16 cellular contexts compared by ENCODE assay signal in the genomic region with DNA sequence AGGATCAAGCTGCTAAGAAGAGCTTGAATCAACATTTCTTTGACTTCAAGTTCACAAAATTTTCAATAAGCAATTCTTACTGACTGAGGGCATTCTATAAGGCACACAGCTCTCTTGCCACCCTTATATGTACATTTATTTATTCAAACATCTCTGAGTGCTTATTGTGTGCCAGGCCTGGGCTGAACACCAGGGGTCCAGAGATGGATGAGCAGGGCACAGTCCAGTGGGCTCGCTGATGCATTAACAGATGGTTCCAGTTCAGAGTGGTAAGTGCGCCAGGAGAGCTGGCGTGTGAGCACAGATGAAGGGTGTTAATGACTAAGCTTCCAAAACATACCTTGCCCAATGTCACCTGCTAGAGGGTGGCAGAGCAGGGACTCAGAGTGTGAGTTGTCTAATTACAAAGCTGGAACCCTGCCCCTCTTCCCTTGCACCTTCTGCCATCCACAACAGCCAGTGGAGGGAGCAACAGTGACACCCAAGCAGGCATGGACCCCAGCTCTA. TPM values are rescaled to one million over a fixed set of nuclear protein-coding genes. Genes with fewer than 3 reads are reported as not detected.
DNase-seq lines count a peak whose midpoint lies in the region; ATAC-seq and TF ChIP-seq lines count a peak whose summit lies in the region.
"Had no signal": no experiment of that assay in that cellular context is flagged by ENCODE, and none has a peak within 500 bp of the region (broad histone marks: within the 10 kb centered on the region; RNA-seq: fewer than 3 reads in every experiment).

No MANE protein-coding gene starts in this region.

- no peak for ATAC-seq in HG03439 (IDR thresholded peaks at IDR 0.05; ENCODE audit: unreplicated experiment)
- ATAC-seq: CD8-positive, alpha-beta T cell; Right ventricle myocardium inferior had no signal

- peak; percentile 23; the same call in 1 of the 2 replicates for TF ChIP-seq CTCF in BE2C (IDR thresholded peaks at IDR 0.05; ENCODE audit: low read depth, low read length)
- peak; percentile 21 for TF ChIP-seq CTCF in chondrocyte (IDR thresholded peaks at IDR 0.05)

- in situ Hi-C loops in G401 (cut with HindIII; ENCODE audit: low sequenced_read_pairs) = no loop called here

- intact Hi-C loops in activated CD4-positive, alpha-beta memory T cell treated with anti-CD3 and anti-CD28 coated beads for 36 hours (cut with micrococcal nuclease) = no loop called here

- H3K27ac Mint-ChIP-seq in chondrocyte (ENCODE audit: unreplicated experiment) = no peak overlapping the region
- no peak overlapping the region for H3K27ac Mint-ChIP-seq in activated CD4-positive, alpha-beta memory T cell treated with anti-CD3 and anti-CD28 coated beads for 36 hours
- H3K27ac Mint-ChIP-seq: CD8-positive, alpha-beta T cell had no signal

- H3K9me3 Mint-ChIP-seq in chondrocyte (ENCODE audit: low read depth) = peaks cover 4% of the 10 kb centered on the region
- H3K9me3 Mint-ChIP-seq in activated CD4-positive, alpha-beta memory T cell treated with anti-CD3 and anti-CD28 coated beads for 36 hours = no peaks in the 10 kb centered on the region
- H3K9me3 Mint-ChIP-seq: CD8-positive, alpha-beta T cell had no signal

- H3K27me3 Mint-ChIP-seq in chondrocyte (ENCODE audit: low read depth) = no peaks in the 10 kb centered on the region
- no peaks in the 10 kb centered on the region for H3K27me3 Mint-ChIP-seq in activated CD4-positive, alpha-beta memory T cell treated with anti-CD3 and anti-CD28 coated beads for 36 hours

- CTCF ChIA-PET in activated CD4-positive, alpha-beta memory T cell treated with anti-CD3 and anti-CD28 coated beads for 36 hours (lab: Charles Lee) = interaction anchor here (1.5 to 2.3 kb wide), 2 partner anchors 12 to 34 kb away, joined by 3 to 13 read pairs; no protein-coding TSS in a partner anchor

- no peaks in the 10 kb centered on the region for H3K27me3 ChIP-seq in BE2C

- DNase-seq in BE2C (no peak), G401 (ENCODE audit: low spot score) (peak; percentile 91), NCI-H524 treated with DMSO at 0.1 percent for 48 hours (lab: John Stamatoyannopoulos, UW) (peak; percentile 93), chondrocyte (ENCODE audit: low spot score) (no peak), DMS153 (lab: John Stamatoyannopoulos, UW) (no peak), HCEC 1CT (no peak)
- DNase-seq in activated CD4-positive, alpha-beta memory T cell treated with anti-CD3 and anti-CD28 coated beads for 36 hours = no peak
- DNase-seq: CD8-positive, alpha-beta T cell; EL; KG1; NCI-H1092 treated with DMSO at 0.1 percent for 48 hours; NCI-H1694; NCI-H510A treated with DMSO at 0.1 percent for 48 hours had no signal

- H3K4me3 ChIP-seq in BE2C (ENCODE audit: low read depth, low read length) = no peak overlapping the region
- H3K4me3 ChIP-seq: SK-N-MC had no signal

- no peaks in the 10 kb centered on the region for H3K4me1 Mint-ChIP-seq in chondrocyte (ENCODE audit: low read depth)
- H3K4me1 Mint-ChIP-seq in activated CD4-positive, alpha-beta memory T cell treated with anti-CD3 and anti-CD28 coated beads for 36 hours (ENCODE audit: low read depth) = no peaks in the 10 kb centered on the region

- no peaks in the 10 kb centered on the region for H3K36me3 ChIP-seq in BE2C

- no peak overlapping the region for H3K4me3 Mint-ChIP-seq in chondrocyte (ENCODE audit: unreplicated experiment)
- no peak overlapping the region for H3K4me3 Mint-ChIP-seq in activated CD4-positive, alpha-beta memory T cell treated with anti-CD3 and anti-CD28 coated beads for 36 hours
- H3K4me3 Mint-ChIP-seq: CD8-positive, alpha-beta T cell had no signal

- H3K9me3 ChIP-seq in BE2C = no peaks in the 10 kb centered on the region

- POLR2A ChIA-PET in activated CD4-positive, alpha-beta memory T cell treated with anti-CD3 and anti-CD28 coated beads for 36 hours (lab: Charles Lee) = interaction anchor here (1.5 kb wide), 1 partner anchor 9 kb away, joined by 4 read pairs; no protein-coding TSS in a partner anchor

- H3K4me1 ChIP-seq in BE2C = no peaks in the 10 kb centered on the region

- H3K36me3 Mint-ChIP-seq in chondrocyte (ENCODE audit: low read depth) = no peaks in the 10 kb centered on the region
- H3K36me3 Mint-ChIP-seq in activated CD4-positive, alpha-beta memory T cell treated with anti-CD3 and anti-CD28 coated beads for 36 hours = no peaks in the 10 kb centered on the region
- H3K36me3 Mint-ChIP-seq: CD8-positive, alpha-beta T cell had no signal

RNA-seq across cellular contexts. Expression of a gene that starts 24.6 kb away (rescaled TPM):
- 77.9 TPM for polyA plus RNA-seq in BE2C (2012; ENCODE audit: insufficient read depth, insufficient read length, low read depth)
- total RNA-seq in G401 (2014; rRNA removed; shearing (Covaris generic)) = 24.3 and 34.5 TPM in 2 replicates
- 32.2 to 34.3 TPM (median 33.9 TPM) in 3 replicates for total RNA-seq in chondrocyte
- total RNA-seq in activated CD4-positive, alpha-beta memory T cell treated with anti-CD3 and anti-CD28 coated beads for 36 hours = 10 to 100 TPM; 18.6 to 20.8 TPM

RNA-seq across cellular contexts. Expression of a gene that starts 24.9 kb away (rescaled TPM):
- 283 TPM for polyA plus RNA-seq in BE2C (2012; ENCODE audit: insufficient read depth, insufficient read length, low read depth)
- total RNA-seq in G401 (2014; rRNA removed; shearing (Covaris generic)) = 84.4 and 164 TPM in 2 replicates
- 167 to 218 TPM (median 181 TPM) in 3 replicates for total RNA-seq in chondrocyte
- total RNA-seq in activated CD4-positive, alpha-beta memory T cell treated with anti-CD3 and anti-CD28 coated beads for 36 hours = 100 to 1,000 TPM; 161 to 166 TPM

Comparison
In these comparisons a context has a peak if more than half of its experiments do, and no peak if none do; other contexts are left out.
1. DNase-seq: peak in G401 (single experiment) and NCI-H524 treated with DMSO at 0.1 percent for 48 hours (single experiment); none in BE2C (single experiment), chondrocyte (single experiment), DMS153 (single experiment), HCEC 1CT (single experiment) and activated CD4-positive, alpha-beta memory T cell treated with anti-CD3 and anti-CD28 coated beads for 36 hours (single experiment).